Comparison of ENCODE assay signal across 1 cellular context in genomic region chr14:39368261-39368959, GRCh38.
TF ChIP-seq lines count a peak whose summit lies in the region.

No MANE protein-coding gene starts in this region.

TF ChIP-seq in HepG2, 621 proteins besides CTCF, POLR2A, EP300 and RAD21 (continued from another document and continues in another):
- no peak for TF ChIP-seq EZH2 (conservative IDR thresholded peaks at IDR 0.05; ENCODE audit: low read depth, low read length)
- TF ChIP-seq, protein P1, sequence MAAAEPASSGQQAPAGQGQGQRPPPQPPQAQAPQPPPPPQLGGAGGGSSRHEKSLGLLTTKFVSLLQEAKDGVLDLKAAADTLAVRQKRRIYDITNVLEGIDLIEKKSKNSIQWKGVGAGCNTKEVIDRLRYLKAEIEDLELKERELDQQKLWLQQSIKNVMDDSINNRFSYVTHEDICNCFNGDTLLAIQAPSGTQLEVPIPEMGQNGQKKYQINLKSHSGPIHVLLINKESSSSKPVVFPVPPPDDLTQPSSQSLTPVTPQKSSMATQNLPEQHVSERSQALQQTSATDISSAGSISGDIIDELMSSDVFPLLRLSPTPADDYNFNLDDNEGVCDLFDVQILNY (CRISPR knock-in tag; conservative IDR thresholded peaks at IDR 0.05), result no peak
- TF ChIP-seq ZNF44 (CRISPR knock-in tag; IDR thresholded peaks at IDR 0.05), result peak; percentile 63; the same call in 1 of the 2 replicates
- no peak for TF ChIP-seq EED (CRISPR knock-in tag; IDR thresholded peaks at IDR 0.05)
- TF ChIP-seq SP2 (CRISPR knock-in tag; IDR thresholded peaks at IDR 0.05), result no peak
- TF ChIP-seq RAD51 (IDR thresholded peaks at IDR 0.05; ENCODE audit: borderline replicate concordance), result no peak
- TF ChIP-seq CREM (IDR thresholded peaks at IDR 0.05), result no peak
- TF ChIP-seq CREM (CRISPR knock-in tag; IDR thresholded peaks at IDR 0.05), result no peak
- TF ChIP-seq IKZF4 (CRISPR knock-in tag; IDR thresholded peaks at IDR 0.05; ENCODE audit: borderline replicate concordance, low read depth, not compliant biosample characterization), result no peak
- no peak for TF ChIP-seq CBX1 (IDR thresholded peaks at IDR 0.05; ENCODE audit: low read depth)
- no peak for TF ChIP-seq KAT2B (IDR thresholded peaks at IDR 0.05; ENCODE audit: borderline replicate concordance, low read depth, low read length)
- TF ChIP-seq, protein P2, sequence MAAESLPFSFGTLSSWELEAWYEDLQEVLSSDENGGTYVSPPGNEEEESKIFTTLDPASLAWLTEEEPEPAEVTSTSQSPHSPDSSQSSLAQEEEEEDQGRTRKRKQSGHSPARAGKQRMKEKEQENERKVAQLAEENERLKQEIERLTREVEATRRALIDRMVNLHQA (CRISPR knock-in tag; IDR thresholded peaks at IDR 0.05), result no peak
- TF ChIP-seq MBD4 (IDR thresholded peaks at IDR 0.05; ENCODE audit: borderline replicate concordance, low read length), result no peak
- TF ChIP-seq ARID5B (CRISPR knock-in tag; IDR thresholded peaks at IDR 0.05), result no peak
- TF ChIP-seq CENPX (CRISPR knock-in tag; IDR thresholded peaks at IDR 0.05), result no peak
- TF ChIP-seq KDM2A (CRISPR knock-in tag; IDR thresholded peaks at IDR 0.05; ENCODE audit: borderline replicate concordance, low read depth), result no peak
- TF ChIP-seq FOXA3 (CRISPR knock-in tag; IDR thresholded peaks at IDR 0.05), result no peak
- no peak for TF ChIP-seq XRCC5 (optimal IDR thresholded peaks at IDR 0.05; ENCODE audit: low read length)
- TF ChIP-seq, protein P3, sequence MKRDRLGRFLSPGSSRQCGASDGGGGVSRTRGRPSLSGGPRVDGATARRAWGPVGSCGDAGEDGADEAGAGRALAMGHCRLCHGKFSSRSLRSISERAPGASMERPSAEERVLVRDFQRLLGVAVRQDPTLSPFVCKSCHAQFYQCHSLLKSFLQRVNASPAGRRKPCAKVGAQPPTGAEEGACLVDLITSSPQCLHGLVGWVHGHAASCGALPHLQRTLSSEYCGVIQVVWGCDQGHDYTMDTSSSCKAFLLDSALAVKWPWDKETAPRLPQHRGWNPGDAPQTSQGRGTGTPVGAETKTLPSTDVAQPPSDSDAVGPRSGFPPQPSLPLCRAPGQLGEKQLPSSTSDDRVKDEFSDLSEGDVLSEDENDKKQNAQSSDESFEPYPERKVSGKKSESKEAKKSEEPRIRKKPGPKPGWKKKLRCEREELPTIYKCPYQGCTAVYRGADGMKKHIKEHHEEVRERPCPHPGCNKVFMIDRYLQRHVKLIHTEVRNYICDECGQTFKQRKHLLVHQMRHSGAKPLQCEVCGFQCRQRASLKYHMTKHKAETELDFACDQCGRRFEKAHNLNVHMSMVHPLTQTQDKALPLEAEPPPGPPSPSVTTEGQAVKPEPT (CRISPR knock-in tag; IDR thresholded peaks at IDR 0.05; ENCODE audit: low read depth), result no peak
- TF ChIP-seq MIXL1 (CRISPR knock-in tag; IDR thresholded peaks at IDR 0.05), result peak; percentile 55; the same call in 1 of the 2 replicates
- no peak for TF ChIP-seq ZNF296 (CRISPR knock-in tag; conservative IDR thresholded peaks at IDR 0.05)
- TF ChIP-seq KLF9 (CRISPR knock-in tag; IDR thresholded peaks at IDR 0.05; ENCODE audit: low read depth), result no peak
- TF ChIP-seq ZNF317 (CRISPR knock-in tag; IDR thresholded peaks at IDR 0.05), result no peak
- TF ChIP-seq ATF1 (CRISPR knock-in tag; IDR thresholded peaks at IDR 0.05), result no peak
- TF ChIP-seq ZNF235 (CRISPR knock-in tag; IDR thresholded peaks at IDR 0.05; ENCODE audit: borderline replicate concordance), result no peak
- no peak for TF ChIP-seq ZNF33A (CRISPR knock-in tag; IDR thresholded peaks at IDR 0.05; ENCODE audit: borderline replicate concordance)
- TF ChIP-seq MTA3 (CRISPR knock-in tag; IDR thresholded peaks at IDR 0.05), result no peak
- TF ChIP-seq TMF1 (CRISPR knock-in tag; IDR thresholded peaks at IDR 0.05; ENCODE audit: low read depth), result no peak
- no peak for TF ChIP-seq ZNF354B (CRISPR knock-in tag; IDR thresholded peaks at IDR 0.05)
- 0 out of 2 replicates have a peak, but pooled peaks have one; percentile 53 for TF ChIP-seq TRIM22 (IDR thresholded peaks at IDR 0.05)
- TF ChIP-seq KLF6 (CRISPR knock-in tag; IDR thresholded peaks at IDR 0.05), result no peak
- TF ChIP-seq SKIL (CRISPR knock-in tag; IDR thresholded peaks at IDR 0.05; ENCODE audit: borderline replicate concordance), result no peak
- TF ChIP-seq TEF (CRISPR knock-in tag; IDR thresholded peaks at IDR 0.05), result no peak
- TF ChIP-seq, protein P4, sequence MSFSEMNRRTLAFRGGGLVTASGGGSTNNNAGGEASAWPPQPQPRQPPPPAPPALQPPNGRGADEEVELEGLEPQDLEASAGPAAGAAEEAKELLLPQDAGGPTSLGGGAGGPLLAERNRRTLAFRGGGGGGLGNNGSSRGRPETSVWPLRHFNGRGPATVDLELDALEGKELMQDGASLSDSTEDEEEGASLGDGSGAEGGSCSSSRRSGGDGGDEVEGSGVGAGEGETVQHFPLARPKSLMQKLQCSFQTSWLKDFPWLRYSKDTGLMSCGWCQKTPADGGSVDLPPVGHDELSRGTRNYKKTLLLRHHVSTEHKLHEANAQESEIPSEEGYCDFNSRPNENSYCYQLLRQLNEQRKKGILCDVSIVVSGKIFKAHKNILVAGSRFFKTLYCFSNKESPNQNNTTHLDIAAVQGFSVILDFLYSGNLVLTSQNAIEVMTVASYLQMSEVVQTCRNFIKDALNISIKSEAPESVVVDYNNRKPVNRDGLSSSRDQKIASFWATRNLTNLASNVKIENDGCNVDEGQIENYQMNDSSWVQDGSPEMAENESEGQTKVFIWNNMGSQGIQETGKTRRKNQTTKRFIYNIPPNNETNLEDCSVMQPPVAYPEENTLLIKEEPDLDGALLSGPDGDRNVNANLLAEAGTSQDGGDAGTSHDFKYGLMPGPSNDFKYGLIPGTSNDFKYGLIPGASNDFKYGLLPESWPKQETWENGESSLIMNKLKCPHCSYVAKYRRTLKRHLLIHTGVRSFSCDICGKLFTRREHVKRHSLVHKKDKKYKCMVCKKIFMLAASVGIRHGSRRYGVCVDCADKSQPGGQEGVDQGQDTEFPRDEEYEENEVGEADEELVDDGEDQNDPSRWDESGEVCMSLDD (CRISPR knock-in tag; IDR thresholded peaks at IDR 0.05; ENCODE audit: borderline replicate concordance), result no peak
- TF ChIP-seq EEA1 (CRISPR knock-in tag; IDR thresholded peaks at IDR 0.05; ENCODE audit: borderline replicate concordance), result no peak
- no peak for TF ChIP-seq ZNF577 (CRISPR knock-in tag; IDR thresholded peaks at IDR 0.05; ENCODE audit: borderline replicate concordance, low read depth)
- TF ChIP-seq NFRKB (IDR thresholded peaks at IDR 0.05), result no peak
- TF ChIP-seq ARNT (IDR thresholded peaks at IDR 0.05), result 0 out of 2 replicates have a peak, but pooled peaks have one; percentile 35
- no peak for TF ChIP-seq NR3C1 (CRISPR knock-in tag; IDR thresholded peaks at IDR 0.05)
- no peak for TF ChIP-seq ZZZ3 (CRISPR knock-in tag; IDR thresholded peaks at IDR 0.05; ENCODE audit: borderline replicate concordance)
- no peak for TF ChIP-seq TFAP4 (IDR thresholded peaks at IDR 0.05; ENCODE audit: borderline replicate concordance, low read depth)
- TF ChIP-seq SNAI1 (CRISPR knock-in tag; IDR thresholded peaks at IDR 0.05; ENCODE audit: borderline replicate concordance), result no peak
- no peak for TF ChIP-seq ZNF557 (CRISPR knock-in tag; IDR thresholded peaks at IDR 0.05)
- no peak for TF ChIP-seq CEBPB (IDR thresholded peaks at IDR 0.05; ENCODE audit: borderline replicate concordance, low read depth, low read length)
- TF ChIP-seq ZNF766 (CRISPR knock-in tag; IDR thresholded peaks at IDR 0.05; ENCODE audit: borderline replicate concordance), result no peak
- TF ChIP-seq HMGA1 (CRISPR knock-in tag; conservative IDR thresholded peaks at IDR 0.05), result no peak
- TF ChIP-seq ZBTB21 (CRISPR knock-in tag; IDR thresholded peaks at IDR 0.05), result no peak
- no peak for TF ChIP-seq U2AF1 (optimal IDR thresholded peaks at IDR 0.05; ENCODE audit: low read depth, low read length)
- TF ChIP-seq PHB2 (IDR thresholded peaks at IDR 0.05; ENCODE audit: partially characterized antibody), result no peak
- TF ChIP-seq ZSCAN25 (CRISPR knock-in tag; IDR thresholded peaks at IDR 0.05), result no peak
- TF ChIP-seq ZNF136 (CRISPR knock-in tag; IDR thresholded peaks at IDR 0.05; ENCODE audit: low read depth), result 0 out of 2 replicates have a peak, but pooled peaks have one; percentile 53
- TF ChIP-seq ZNF101 (CRISPR knock-in tag; IDR thresholded peaks at IDR 0.05; ENCODE audit: borderline replicate concordance, low read depth), result no peak
- TF ChIP-seq RCOR2 (CRISPR knock-in tag; IDR thresholded peaks at IDR 0.05), result no peak
- 0 out of 2 replicates have a peak, but pooled peaks have one; percentile 42 for TF ChIP-seq KAT7 (CRISPR knock-in tag; IDR thresholded peaks at IDR 0.05; ENCODE audit: borderline replicate concordance)
- no peak for TF ChIP-seq KMT2B (CRISPR knock-in tag; IDR thresholded peaks at IDR 0.05)
- peak; percentile 64 for TF ChIP-seq TEAD3 (CRISPR knock-in tag; optimal IDR thresholded peaks at IDR 0.05; ENCODE audit: borderline replicate concordance)
